41 cellular contexts compared by ENCODE assay signal in genomic region chr2:194896871-194897270, GRCh38.
"Had no signal": no experiment of that assay in that cellular context is flagged by ENCODE, and none has a peak within 500 bp of the region (broad histone marks: within the 10 kb centered on the region; RNA-seq: fewer than 3 reads in every experiment).

No MANE protein-coding gene starts in this region.

- H3K27me3 ChIP-seq: adrenal gland, body of pancreas, brain microvascular endothelial cell, breast epithelium, cardiac muscle cell had no signal

- DNase-seq: activated CD4-positive, alpha-beta memory T cell treated with anti-CD3 and anti-CD28 coated beads, Interleukin-2, amount 10 ng/mL, durations not matched to agents 7 days and 5 days; activated CD4-positive, alpha-beta T cell treated with anti-CD3 and anti-CD28 coated beads for 1 hour; activated CD4-positive, alpha-beta T cell treated with anti-CD3 and anti-CD28 coated beads for 36 hours; activated CD4-positive, alpha-beta T cell treated with anti-CD3 and anti-CD28 coated beads for 48 hours; activated CD4-positive, alpha-beta T cell treated with anti-CD3 and anti-CD28 coated beads, Interleukin-2, amount 10 ng/mL, durations not matched to agents 7 days and 5 days; activated CD4-positive, alpha-beta T cell treated with anti-CD3 and anti-CD28 coated beads, Interleukin-2, amount 50 U/mL, for 48 hours; activated CD4-positive, CD25-positive, alpha-beta regulatory T cell; activated CD8-positive, alpha-beta memory T cell treated with anti-CD3 and anti-CD28 coated beads for 24 hours; activated CD8-positive, alpha-beta memory T cell treated with anti-CD3 and anti-CD28 coated beads, Interleukin-2, amount 10 ng/mL, durations not matched to agents 7 days and 5 days; activated CD8-positive, alpha-beta memory T cell treated with anti-CD3 and anti-CD28 coated beads, Interleukin-2, amount 50 U/mL, for 48 hours; activated CD8-positive, alpha-beta T cell treated with anti-CD3 and anti-CD28 coated beads, Interleukin-2, amount 10 ng/mL, durations not matched to agents 7 days and 5 days; activated effector memory CD4-positive, alpha-beta T cell treated with anti-CD3 and anti-CD28 coated beads, Interleukin-2, amount 50 U/mL, for 16 hours; activated gamma-delta T cell treated with Interleukin-2 at 50 U/mL for 16 hours; activated naive CD4-positive, alpha-beta T cell; activated naive CD4-positive, alpha-beta T cell treated with anti-CD3 and anti-CD28 coated beads, Interleukin-2, amount 10 ng/mL, durations not matched to agents 7 days and 5 days; activated naive CD8-positive, alpha-beta T cell treated with anti-CD3 and anti-CD28 coated beads for 36 hours; activated T-cell treated with anti-CD3 and anti-CD28 coated beads, Interleukin-2, amount 50 U/mL, for 4 hours; activated T-cell treated with anti-CD3 and anti-CD28 coated beads, Interleukin-2, amount 50 U/mL, for 72 hours; adrenal gland; amniotic stem cell; aorta; body of pancreas; brain microvascular endothelial cell; caudate nucleus; cerebellar nuclear complex; T-helper 1 cell; T-helper 2 cell; T-helper 9 cell; WERI-Rb-1 had no signal

- H3K27ac Mint-ChIP-seq: activated CD4-positive, alpha-beta memory T cell treated with anti-CD3 and anti-CD28 coated beads, Interleukin-2, amount 10 ng/mL, durations not matched to agents 7 days and 5 days; activated CD4-positive, alpha-beta T cell treated with anti-CD3 and anti-CD28 coated beads for 36 hours; activated CD4-positive, alpha-beta T cell treated with anti-CD3 and anti-CD28 coated beads, Interleukin-2, amount 10 ng/mL, durations not matched to agents 7 days and 5 days; activated CD8-positive, alpha-beta memory T cell treated with anti-CD3 and anti-CD28 coated beads, Interleukin-2, amount 10 ng/mL, durations not matched to agents 7 days and 5 days; activated CD8-positive, alpha-beta T cell treated with anti-CD3 and anti-CD28 coated beads, Interleukin-2, amount 10 ng/mL, durations not matched to agents 7 days and 5 days; activated naive CD4-positive, alpha-beta T cell treated with anti-CD3 and anti-CD28 coated beads, Interleukin-2, amount 10 ng/mL, durations not matched to agents 7 days and 5 days; activated naive CD8-positive, alpha-beta T cell treated with anti-CD3 and anti-CD28 coated beads for 36 hours; activated T-cell treated with anti-CD3 and anti-CD28 coated beads, Interleukin-2, amount 50 U/mL, for 72 hours; activated T-helper 1 cell treated with anti-CD3 and anti-CD28 coated beads, Interleukin-12 subunit alpha, Interleukin-12 subunit beta, Interleukin-2, Interleukin-4 antibody, amounts not matched to agents 30 ng/mL and 10 ng/mL and 1 ng/mL, durations not matched to agents 14 hours and 24 hours and 36 hours; activated T-helper 17 cell treated with anti-CD3 and anti-CD28 coated beads, Interleukin-2, amount 50 U/mL, for 72 hours; T-helper 1 cell treated with Interleukin-12 subunit alpha and Interleukin-12 subunit beta and Interleukin-4 antibody, amounts not matched to agents 30 μg/mL and 1 μg/mL, for 36 hours; T-helper 2 cell treated with Interferon-gamma antibody and Interleukin-4, amounts not matched to agents 5 μg/mL and 100 μg/mL, for 36 hours; WTC11 had no signal

- H3K27me3 Mint-ChIP-seq: activated CD4-positive, alpha-beta memory T cell treated with anti-CD3 and anti-CD28 coated beads, Interleukin-2, amount 10 ng/mL, durations not matched to agents 7 days and 5 days; activated CD8-positive, alpha-beta memory T cell treated with anti-CD3 and anti-CD28 coated beads, Interleukin-2, amount 10 ng/mL, durations not matched to agents 7 days and 5 days; activated naive CD4-positive, alpha-beta T cell treated with anti-CD3 and anti-CD28 coated beads, Interleukin-2, amount 10 ng/mL, durations not matched to agents 7 days and 5 days had no signal

- H3K4me3 ChIP-seq: adrenal gland, body of pancreas, breast epithelium, cardiac muscle cell had no signal

- H3K27ac ChIP-seq: adrenal gland, body of pancreas, brain microvascular endothelial cell, breast epithelium, cardiac muscle cell, WERI-Rb-1 had no signal

- ATAC-seq: activated CD4-positive, alpha-beta T cell treated with anti-CD3 and anti-CD28 coated beads for 36 hours; activated CD4-positive, CD25-positive, alpha-beta regulatory T cell treated with anti-CD3 and anti-CD28 coated beads, Interleukin-2, amount 50 U/mL, for 24 hours; activated CD8-positive, alpha-beta memory T cell treated with anti-CD3 and anti-CD28 coated beads, Interleukin-2, amount 10 ng/mL, durations not matched to agents 7 days and 5 days; activated CD8-positive, alpha-beta T cell treated with anti-CD3 and anti-CD28 coated beads, Interleukin-2, amount 10 ng/mL, durations not matched to agents 7 days and 5 days; activated naive CD4-positive, alpha-beta T cell treated with anti-CD3 and anti-CD28 coated beads, Interleukin-2, amount 50 U/mL, for 72 hours; activated T-cell treated with anti-CD3 and anti-CD28 coated beads, Interleukin-2, amount 50 U/mL, for 4 hours; activated T-cell treated with anti-CD3 and anti-CD28 coated beads, Interleukin-2, amount 50 U/mL, for 72 hours; activated T-helper 17 cell treated with anti-CD3 and anti-CD28 coated beads, Interleukin-2, amount 50 U/mL, for 72 hours; body of pancreas; WTC11 had no signal

- H3K4me1 ChIP-seq: adrenal gland, body of pancreas, breast epithelium had no signal

- H3K4me3 Mint-ChIP-seq: activated CD4-positive, alpha-beta memory T cell treated with anti-CD3 and anti-CD28 coated beads, Interleukin-2, amount 10 ng/mL, durations not matched to agents 7 days and 5 days; activated CD4-positive, alpha-beta T cell treated with anti-CD3 and anti-CD28 coated beads for 36 hours; activated CD4-positive, alpha-beta T cell treated with anti-CD3 and anti-CD28 coated beads, Interleukin-2, amount 10 ng/mL, durations not matched to agents 7 days and 5 days; activated CD8-positive, alpha-beta memory T cell treated with anti-CD3 and anti-CD28 coated beads, Interleukin-2, amount 10 ng/mL, durations not matched to agents 7 days and 5 days; activated CD8-positive, alpha-beta T cell treated with anti-CD3 and anti-CD28 coated beads, Interleukin-2, amount 10 ng/mL, durations not matched to agents 7 days and 5 days; activated naive CD4-positive, alpha-beta T cell treated with anti-CD3 and anti-CD28 coated beads, Interleukin-2, amount 10 ng/mL, durations not matched to agents 7 days and 5 days; activated naive CD8-positive, alpha-beta T cell treated with anti-CD3 and anti-CD28 coated beads for 36 hours; activated T-cell treated with anti-CD3 and anti-CD28 coated beads, Interleukin-2, amount 50 U/mL, for 4 hours; activated T-cell treated with anti-CD3 and anti-CD28 coated beads, Interleukin-2, amount 50 U/mL, for 72 hours; activated T-helper 1 cell treated with anti-CD3 and anti-CD28 coated beads, Interleukin-12 subunit alpha, Interleukin-12 subunit beta, Interleukin-2, Interleukin-4 antibody, amounts not matched to agents 30 ng/mL and 10 ng/mL and 1 ng/mL, durations not matched to agents 14 hours and 24 hours and 36 hours; activated T-helper 17 cell treated with anti-CD3 and anti-CD28 coated beads, Interleukin-2, amount 50 U/mL, for 72 hours; central memory CD8-positive, alpha-beta T cell; T-helper 1 cell treated with Interleukin-12 subunit alpha and Interleukin-12 subunit beta and Interleukin-4 antibody, amounts not matched to agents 30 μg/mL and 1 μg/mL, for 36 hours; T-helper 2 cell treated with Interferon-gamma antibody and Interleukin-4, amounts not matched to agents 5 μg/mL and 100 μg/mL, for 36 hours; WTC11 had no signal

- H3K9me3 Mint-ChIP-seq: activated CD4-positive, alpha-beta memory T cell treated with anti-CD3 and anti-CD28 coated beads, Interleukin-2, amount 10 ng/mL, durations not matched to agents 7 days and 5 days; activated CD4-positive, alpha-beta T cell treated with anti-CD3 and anti-CD28 coated beads, Interleukin-2, amount 10 ng/mL, durations not matched to agents 7 days and 5 days; activated naive CD4-positive, alpha-beta T cell treated with anti-CD3 and anti-CD28 coated beads, Interleukin-2, amount 10 ng/mL, durations not matched to agents 7 days and 5 days; activated naive CD4-positive, alpha-beta T cell treated with anti-CD3 and anti-CD28 coated beads, Interleukin-2, amount 50 U/mL, for 72 hours; activated naive CD8-positive, alpha-beta T cell treated with anti-CD3 and anti-CD28 coated beads for 36 hours; activated T-cell treated with anti-CD3 and anti-CD28 coated beads, Interleukin-2, amount 50 U/mL, for 4 hours; activated T-cell treated with anti-CD3 and anti-CD28 coated beads, Interleukin-2, amount 50 U/mL, for 72 hours; activated T-helper 1 cell treated with anti-CD3 and anti-CD28 coated beads, Interleukin-12 subunit alpha, Interleukin-12 subunit beta, Interleukin-2, Interleukin-4 antibody, amounts not matched to agents 30 ng/mL and 10 ng/mL and 1 ng/mL, durations not matched to agents 14 hours and 24 hours and 36 hours; activated T-helper 17 cell treated with anti-CD3 and anti-CD28 coated beads, Interleukin-2, amount 50 U/mL, for 72 hours; T-helper 1 cell treated with Interleukin-12 subunit alpha and Interleukin-12 subunit beta and Interleukin-4 antibody, amounts not matched to agents 30 μg/mL and 1 μg/mL, for 36 hours; T-helper 2 cell treated with Interferon-gamma antibody and Interleukin-4, amounts not matched to agents 5 μg/mL and 100 μg/mL, for 36 hours; WTC11 had no signal

- H3K36me3 Mint-ChIP-seq: activated CD8-positive, alpha-beta memory T cell treated with anti-CD3 and anti-CD28 coated beads, Interleukin-2, amount 10 ng/mL, durations not matched to agents 7 days and 5 days; activated naive CD4-positive, alpha-beta T cell treated with anti-CD3 and anti-CD28 coated beads, Interleukin-2, amount 10 ng/mL, durations not matched to agents 7 days and 5 days; activated naive CD4-positive, alpha-beta T cell treated with anti-CD3 and anti-CD28 coated beads, Interleukin-2, amount 50 U/mL, for 72 hours; activated naive CD8-positive, alpha-beta T cell treated with anti-CD3 and anti-CD28 coated beads for 36 hours; WTC11 had no signal

- H3K9me3 ChIP-seq: adrenal gland, body of pancreas, breast epithelium had no signal

- H3K36me3 ChIP-seq: adrenal gland, brain microvascular endothelial cell, breast epithelium, cardiac muscle cell, WERI-Rb-1 had no signal

- FAIRE-seq: astrocyte, TTC549 had no signal

- H3K4me1 Mint-ChIP-seq: activated CD4-positive, alpha-beta memory T cell treated with anti-CD3 and anti-CD28 coated beads, Interleukin-2, amount 10 ng/mL, durations not matched to agents 7 days and 5 days; activated CD4-positive, alpha-beta T cell treated with anti-CD3 and anti-CD28 coated beads for 36 hours; activated CD4-positive, alpha-beta T cell treated with anti-CD3 and anti-CD28 coated beads, Interleukin-2, amount 10 ng/mL, durations not matched to agents 7 days and 5 days; activated CD8-positive, alpha-beta memory T cell treated with anti-CD3 and anti-CD28 coated beads, Interleukin-2, amount 10 ng/mL, durations not matched to agents 7 days and 5 days; activated naive CD4-positive, alpha-beta T cell treated with anti-CD3 and anti-CD28 coated beads, Interleukin-2, amount 10 ng/mL, durations not matched to agents 7 days and 5 days; activated naive CD8-positive, alpha-beta T cell treated with anti-CD3 and anti-CD28 coated beads for 36 hours; activated T-helper 17 cell treated with anti-CD3 and anti-CD28 coated beads, Interleukin-2, amount 50 U/mL, for 72 hours; central memory CD8-positive, alpha-beta T cell; WTC11 had no signal
